In the genomic region with DNA sequence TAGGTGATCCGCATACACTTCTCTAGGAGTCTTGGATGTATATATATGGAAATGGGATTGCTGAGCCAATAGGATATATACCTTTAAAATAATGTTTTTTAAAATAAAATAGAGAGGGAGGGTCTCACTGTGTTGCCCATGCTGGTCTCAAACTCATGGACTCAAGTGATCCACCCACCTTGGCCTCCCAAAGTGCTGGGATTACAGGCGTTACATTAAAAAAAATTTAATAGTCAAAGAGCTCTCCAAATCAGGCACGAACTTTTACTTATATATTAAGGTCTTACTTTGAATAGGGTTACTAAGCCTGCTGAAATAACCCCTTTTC, we compare ENCODE assay signal across 8 cellular contexts.
DNase-seq lines count a peak whose midpoint lies in the region; ATAC-seq and FAIRE-seq lines count a peak whose summit lies in the region.

No MANE protein-coding gene starts in this region.

- peak overlapping the region; percentile 84 for H3K4me3 Mint-ChIP-seq in activated CD4-positive, alpha-beta T cell treated with anti-CD3 and anti-CD28 coated beads for 36 hours
- H3K4me3 Mint-ChIP-seq in activated T-helper 2 cell treated with anti-CD3 and anti-CD28 coated beads, Interferon-gamma antibody, Interleukin-2, Interleukin-4, amounts not matched to agents 10 μg/mL and 5 μg/mL and 100 μg/mL, durations not matched to agents 14 hours and 24 hours and 36 hours (ENCODE audit: low read depth): peak overlapping the region; percentile 93
- H3K4me3 Mint-ChIP-seq in immature natural killer cell: peak overlapping the region; percentile 91 to 97 (median 93)

- H3K4me1 Mint-ChIP-seq in activated CD4-positive, alpha-beta T cell treated with anti-CD3 and anti-CD28 coated beads for 36 hours: peaks cover 6% of the 10 kb centered on the region
- H3K4me1 Mint-ChIP-seq in activated T-helper 2 cell treated with anti-CD3 and anti-CD28 coated beads, Interferon-gamma antibody, Interleukin-2, Interleukin-4, amounts not matched to agents 10 μg/mL and 5 μg/mL and 100 μg/mL, durations not matched to agents 14 hours and 24 hours and 36 hours (ENCODE audit: low read depth): peaks cover 8% of the 10 kb centered on the region
- peaks cover 9 to 13% of the 10 kb centered on the region in 2 donors for H3K4me1 Mint-ChIP-seq in immature natural killer cell

- intact Hi-C loops in activated CD4-positive, alpha-beta T cell treated with anti-CD3 and anti-CD28 coated beads for 36 hours (cut with DNase I, micrococcal nuclease): loop anchor here (1.0 to 10.0 kb wide), 11 partner anchors 109 to 924 kb away; a partner anchor contains a TSS
- intact Hi-C loops in activated T-helper 2 cell treated with anti-CD3 and anti-CD28 coated beads, Interferon-gamma antibody, Interleukin-2, Interleukin-4, amounts not matched to agents 10 μg/mL and 5 μg/mL and 100 μg/mL, durations not matched to agents 14 hours and 24 hours and 36 hours (cut with micrococcal nuclease): loop anchor here (1.0 to 5.0 kb wide), 6 partner anchors 109 to 957 kb away; a partner anchor contains a TSS

- H3K27ac Mint-ChIP-seq in activated CD4-positive, alpha-beta T cell treated with anti-CD3 and anti-CD28 coated beads for 36 hours: peak overlapping the region; percentile 92
- H3K27ac Mint-ChIP-seq in activated T-helper 2 cell treated with anti-CD3 and anti-CD28 coated beads, Interferon-gamma antibody, Interleukin-2, Interleukin-4, amounts not matched to agents 10 μg/mL and 5 μg/mL and 100 μg/mL, durations not matched to agents 14 hours and 24 hours and 36 hours: peak overlapping the region; percentile 99
- peak overlapping the region; percentile 94 to 99 (median 96) for H3K27ac Mint-ChIP-seq in immature natural killer cell

- no peak for DNase-seq in activated CD4-positive, alpha-beta T cell treated with anti-CD3 and anti-CD28 coated beads for 36 hours
- no peak for DNase-seq in activated CD4-positive, alpha-beta T cell treated with anti-CD3 and anti-CD28 coated beads for 48 hours
- no peak for DNase-seq in activated T-helper 2 cell treated with anti-CD3 and anti-CD28 coated beads, Interferon-gamma antibody, Interleukin-2, Interleukin-4, amounts not matched to agents 10 μg/mL and 5 μg/mL and 100 μg/mL, durations not matched to agents 14 hours and 24 hours and 36 hours (ENCODE audit: low spot score)
- DNase-seq in immature natural killer cell: no peak
- no peak for DNase-seq in substantia nigra (lab: John Stamatoyannopoulos, UW)
- DNase-seq in RCC 7860 (ENCODE audit: low spot score): no peak
- no peak for DNase-seq in activated gamma-delta T cell (lab: John Stamatoyannopoulos, UW)

- H3K36me3 Mint-ChIP-seq in activated CD4-positive, alpha-beta T cell treated with anti-CD3 and anti-CD28 coated beads for 36 hours (ENCODE audit: low read depth): peaks cover 5% of the 10 kb centered on the region
- H3K36me3 Mint-ChIP-seq in activated T-helper 2 cell treated with anti-CD3 and anti-CD28 coated beads, Interferon-gamma antibody, Interleukin-2, Interleukin-4, amounts not matched to agents 10 μg/mL and 5 μg/mL and 100 μg/mL, durations not matched to agents 14 hours and 24 hours and 36 hours (ENCODE audit: low read depth): peaks cover 9% of the 10 kb centered on the region
- peaks cover 0 to 5% (median 0%) of the 10 kb centered on the region in 3 donors for H3K36me3 Mint-ChIP-seq in immature natural killer cell

- no peak for ATAC-seq in activated CD4-positive, alpha-beta T cell treated with anti-CD3 and anti-CD28 coated beads for 36 hours
- ATAC-seq in GM21619 (IDR thresholded peaks at IDR 0.05; ENCODE audit: unreplicated experiment): no peak

- peaks cover 9% of the 10 kb centered on the region for H3K9me3 Mint-ChIP-seq in activated CD4-positive, alpha-beta T cell treated with anti-CD3 and anti-CD28 coated beads for 36 hours (ENCODE audit: low read depth)
- peaks cover 16% of the 10 kb centered on the region for H3K9me3 Mint-ChIP-seq in activated T-helper 2 cell treated with anti-CD3 and anti-CD28 coated beads, Interferon-gamma antibody, Interleukin-2, Interleukin-4, amounts not matched to agents 10 μg/mL and 5 μg/mL and 100 μg/mL, durations not matched to agents 14 hours and 24 hours and 36 hours
- H3K9me3 Mint-ChIP-seq in immature natural killer cell: peaks cover 0 to 4% (median 0%) of the 10 kb centered on the region in 6 donors

- POLR2A ChIA-PET in activated CD4-positive, alpha-beta T cell treated with anti-CD3 and anti-CD28 coated beads for 36 hours (lab: Charles Lee): interaction anchor here (0.7 to 1.4 kb wide), 4 partner anchors 18 to 955 kb away, joined by 4 to 12 read pairs (median 6); a partner anchor contains a TSS

- H3K27me3 Mint-ChIP-seq in activated CD4-positive, alpha-beta T cell treated with anti-CD3 and anti-CD28 coated beads for 36 hours: no peaks in the 10 kb centered on the region
- H3K27me3 Mint-ChIP-seq in activated T-helper 2 cell treated with anti-CD3 and anti-CD28 coated beads, Interferon-gamma antibody, Interleukin-2, Interleukin-4, amounts not matched to agents 10 μg/mL and 5 μg/mL and 100 μg/mL, durations not matched to agents 14 hours and 24 hours and 36 hours (ENCODE audit: low read depth): no peaks in the 10 kb centered on the region
- H3K27me3 Mint-ChIP-seq in immature natural killer cell (ENCODE audit: low read depth in 3 of 3): peaks cover 2 to 8% (median 4%) of the 10 kb centered on the region in 3 donors

- CTCF ChIA-PET in activated CD4-positive, alpha-beta T cell treated with anti-CD3 and anti-CD28 coated beads for 36 hours (lab: Charles Lee): interaction anchor here (0.6 to 1.0 kb wide), 2 partner anchors 170 to 281 kb away, joined by 3 read pairs; a partner anchor contains a TSS

- FAIRE-seq in RCC 7860 (lab: Jason Lieb, UNC): no peak

- H3K27ac ChIP-seq in substantia nigra (ENCODE audit: low read depth, low read length, poor library complexity, severe bottlenecking): peak overlapping the region; percentile 80
